In genomic region chr7:157652954-157653826, GRCh38 we compare ENCODE assay signal across 22 cellular contexts.
A peak's percentile ranks its signal among the peaks of the same experiment; 100 is the strongest.
DNase-seq lines count a peak whose midpoint lies in the region; ATAC-seq and TF ChIP-seq lines count a peak whose summit lies in the region.
"Had no signal": no experiment of that assay in that cellular context is flagged by ENCODE, and none has a peak within 500 bp of the region (broad histone marks: within the 10 kb centered on the region; RNA-seq: fewer than 3 reads in every experiment).

No MANE protein-coding gene starts in this region.

- H3K9me3 ChIP-seq in left ventricle myocardium inferior (replicated peaks) = peaks cover 7% of the 10 kb centered on the region
- H3K9me3 ChIP-seq in osteoblast (ENCODE audit: low read depth, low read length) = no peaks in the 10 kb centered on the region
- H3K9me3 ChIP-seq in upper lobe of right lung = no peaks in the 10 kb centered on the region
- H3K9me3 ChIP-seq: SJCRH30 had no signal

- peaks cover 4% of the 10 kb centered on the region for H3K27me3 Mint-ChIP-seq in chondrocyte (ENCODE audit: low read depth)

- intact Hi-C loops in Right ventricle myocardium inferior (cut with DNase I) (no loop called here), left ventricle myocardium inferior (cut with micrococcal nuclease) (no loop called here), upper lobe of right lung (cut with DNase I) (no loop called here)

- H3K27ac ChIP-seq in left ventricle myocardium inferior (replicated peaks) = no peak overlapping the region
- no peak overlapping the region for H3K27ac ChIP-seq in osteoblast (ENCODE audit: low read depth, low read length)
- no peak overlapping the region for H3K27ac ChIP-seq in upper lobe of right lung
- H3K27ac ChIP-seq: C4-2B, KMS-11, SJCRH30 had no signal

- DNase-seq in Right ventricle myocardium inferior (ENCODE audit: missing footprints) (peak; percentile 32), left ventricle myocardium inferior (no peak), chondrocyte (ENCODE audit: low spot score) (peak; percentile 82), osteoblast (ENCODE audit: insufficient read length, low spot score, missing footprints) (peak; percentile 87), upper lobe of right lung (peak; percentile 55), cerebellum (ENCODE audit: low spot score) (no peak)
- DNase-seq: AML-193; GDM1; HCEC 1CT; IMR-90; NCI-H1105; NCI-H146; NCI-H2029; NCI-H345; NCI-H524; NCI-H774; NK-92 treated with Interleukin-12 subunit alpha and Interleukin-12 subunit beta, amount 100 ng/mL, for 24 hours had no signal

- H3K4me1 ChIP-seq in left ventricle myocardium inferior (no peaks in the 10 kb centered on the region), osteoblast (ENCODE audit: insufficient read depth, low read length) (no peaks in the 10 kb centered on the region), upper lobe of right lung (no peaks in the 10 kb centered on the region)
- H3K4me1 ChIP-seq: SJCRH30 had no signal

- no peaks in the 10 kb centered on the region for H3K9me3 Mint-ChIP-seq in chondrocyte (ENCODE audit: low read depth)

- H2AFZ ChIP-seq in osteoblast (ENCODE audit: low read length) = no peak overlapping the region
- H2AFZ ChIP-seq: GM23338 had no signal

- H3K4me2 ChIP-seq in osteoblast (ENCODE audit: insufficient read depth, low read length) = no peak overlapping the region
- H3K4me2 ChIP-seq: GM23338, KMS-11 had no signal

- no peaks in the 10 kb centered on the region for H4K20me1 ChIP-seq in osteoblast (ENCODE audit: insufficient read depth, low read length)

- TF ChIP-seq CTCF in left ventricle myocardium inferior (IDR thresholded peaks at IDR 0.05; ENCODE audit: borderline replicate concordance) = no peak
- no peak for TF ChIP-seq CTCF in chondrocyte (IDR thresholded peaks at IDR 0.05)
- TF ChIP-seq CTCF in osteoblast (IDR thresholded peaks at IDR 0.05; ENCODE audit: extremely low read depth, low read depth, low read length) = no peak
- no peak for TF ChIP-seq CTCF in upper lobe of right lung (IDR thresholded peaks at IDR 0.05)

- H3K27ac Mint-ChIP-seq in chondrocyte (ENCODE audit: unreplicated experiment) = no peak overlapping the region
- H3K27ac Mint-ChIP-seq: GM23338 had no signal

- H3K79me2 ChIP-seq in osteoblast (ENCODE audit: insufficient read depth, low read length) = no peaks in the 10 kb centered on the region

- H3K4me1 Mint-ChIP-seq in chondrocyte (ENCODE audit: low read depth) = no peaks in the 10 kb centered on the region
- H3K4me1 Mint-ChIP-seq: GM23338 had no signal

- H3K36me3 ChIP-seq in left ventricle myocardium inferior = no peaks in the 10 kb centered on the region
- H3K36me3 ChIP-seq in osteoblast (ENCODE audit: insufficient read depth, low read length) = no peaks in the 10 kb centered on the region
- no peaks in the 10 kb centered on the region for H3K36me3 ChIP-seq in upper lobe of right lung

- H3K27me3 ChIP-seq in left ventricle myocardium inferior (ENCODE audit: low read depth) (peaks cover 3% of the 10 kb centered on the region), osteoblast (ENCODE audit: insufficient read depth, low read length) (no peaks in the 10 kb centered on the region), upper lobe of right lung (no peaks in the 10 kb centered on the region)
- H3K27me3 ChIP-seq: SJCRH30 had no signal

- ATAC-seq in Right ventricle myocardium inferior (no peak), upper lobe of right lung (peak; percentile 10), HG03139 (IDR thresholded peaks at IDR 0.05; ENCODE audit: unreplicated experiment) (no peak)
- ATAC-seq: GM23338 had no signal

- H3K36me3 Mint-ChIP-seq in chondrocyte (ENCODE audit: low read depth) = no peaks in the 10 kb centered on the region

- no peak overlapping the region for H3K4me3 ChIP-seq in left ventricle myocardium inferior
- no peak overlapping the region for H3K4me3 ChIP-seq in osteoblast (ENCODE audit: insufficient read depth, low read length)
- H3K4me3 ChIP-seq in upper lobe of right lung = no peak overlapping the region
- H3K4me3 ChIP-seq: GM23338, SJCRH30 had no signal

- no peak overlapping the region for H3K4me3 Mint-ChIP-seq in chondrocyte (ENCODE audit: unreplicated experiment)
- H3K4me3 Mint-ChIP-seq: GM23338 had no signal

Comparison
In these comparisons a context has a peak if more than half of its experiments do, and no peak if none do; other contexts are left out.
1. DNase-seq: peak in Right ventricle myocardium inferior (single experiment), chondrocyte (single experiment), osteoblast (single experiment) and upper lobe of right lung (single experiment); none in left ventricle myocardium inferior (single experiment) and cerebellum (single experiment).